Comparison of ENCODE assay signal across 1 cellular context in the genomic region with DNA sequence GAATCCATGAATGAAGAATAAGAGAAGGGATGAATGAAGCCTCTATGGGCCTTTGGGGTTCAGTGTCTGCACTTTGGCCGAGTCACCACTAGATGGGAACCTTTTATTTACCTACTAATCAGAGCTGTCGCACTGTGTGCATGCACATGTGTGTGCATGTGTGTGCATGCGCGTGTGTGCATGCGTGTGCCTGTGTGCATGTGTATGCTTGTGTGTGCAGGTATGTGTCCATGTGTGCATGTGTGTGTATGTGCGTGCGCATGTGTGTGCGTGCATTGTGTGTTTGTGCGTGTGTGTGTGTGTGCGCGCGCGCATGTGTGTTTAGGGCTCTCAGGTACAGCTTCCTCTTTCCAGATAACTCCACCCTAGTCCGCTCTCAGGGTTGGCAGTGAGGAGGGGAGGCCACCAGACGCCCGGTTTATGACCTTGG.
TF ChIP-seq lines count a peak whose summit lies in the region.

No MANE protein-coding gene starts in this region.

TF ChIP-seq in K562, 482 proteins besides CTCF, POLR2A, EP300 and RAD21 (continued from another document and continues in another):
- TF ChIP-seq, protein P1, sequence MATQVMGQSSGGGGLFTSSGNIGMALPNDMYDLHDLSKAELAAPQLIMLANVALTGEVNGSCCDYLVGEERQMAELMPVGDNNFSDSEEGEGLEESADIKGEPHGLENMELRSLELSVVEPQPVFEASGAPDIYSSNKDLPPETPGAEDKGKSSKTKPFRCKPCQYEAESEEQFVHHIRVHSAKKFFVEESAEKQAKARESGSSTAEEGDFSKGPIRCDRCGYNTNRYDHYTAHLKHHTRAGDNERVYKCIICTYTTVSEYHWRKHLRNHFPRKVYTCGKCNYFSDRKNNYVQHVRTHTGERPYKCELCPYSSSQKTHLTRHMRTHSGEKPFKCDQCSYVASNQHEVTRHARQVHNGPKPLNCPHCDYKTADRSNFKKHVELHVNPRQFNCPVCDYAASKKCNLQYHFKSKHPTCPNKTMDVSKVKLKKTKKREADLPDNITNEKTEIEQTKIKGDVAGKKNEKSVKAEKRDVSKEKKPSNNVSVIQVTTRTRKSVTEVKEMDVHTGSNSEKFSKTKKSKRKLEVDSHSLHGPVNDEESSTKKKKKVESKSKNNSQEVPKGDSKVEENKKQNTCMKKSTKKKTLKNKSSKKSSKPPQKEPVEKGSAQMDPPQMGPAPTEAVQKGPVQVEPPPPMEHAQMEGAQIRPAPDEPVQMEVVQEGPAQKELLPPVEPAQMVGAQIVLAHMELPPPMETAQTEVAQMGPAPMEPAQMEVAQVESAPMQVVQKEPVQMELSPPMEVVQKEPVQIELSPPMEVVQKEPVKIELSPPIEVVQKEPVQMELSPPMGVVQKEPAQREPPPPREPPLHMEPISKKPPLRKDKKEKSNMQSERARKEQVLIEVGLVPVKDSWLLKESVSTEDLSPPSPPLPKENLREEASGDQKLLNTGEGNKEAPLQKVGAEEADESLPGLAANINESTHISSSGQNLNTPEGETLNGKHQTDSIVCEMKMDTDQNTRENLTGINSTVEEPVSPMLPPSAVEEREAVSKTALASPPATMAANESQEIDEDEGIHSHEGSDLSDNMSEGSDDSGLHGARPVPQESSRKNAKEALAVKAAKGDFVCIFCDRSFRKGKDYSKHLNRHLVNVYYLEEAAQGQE (CRISPR knock-in tag; IDR thresholded peaks at IDR 0.05; ENCODE audit: low read depth) = no peak
- TF ChIP-seq, protein P2, sequence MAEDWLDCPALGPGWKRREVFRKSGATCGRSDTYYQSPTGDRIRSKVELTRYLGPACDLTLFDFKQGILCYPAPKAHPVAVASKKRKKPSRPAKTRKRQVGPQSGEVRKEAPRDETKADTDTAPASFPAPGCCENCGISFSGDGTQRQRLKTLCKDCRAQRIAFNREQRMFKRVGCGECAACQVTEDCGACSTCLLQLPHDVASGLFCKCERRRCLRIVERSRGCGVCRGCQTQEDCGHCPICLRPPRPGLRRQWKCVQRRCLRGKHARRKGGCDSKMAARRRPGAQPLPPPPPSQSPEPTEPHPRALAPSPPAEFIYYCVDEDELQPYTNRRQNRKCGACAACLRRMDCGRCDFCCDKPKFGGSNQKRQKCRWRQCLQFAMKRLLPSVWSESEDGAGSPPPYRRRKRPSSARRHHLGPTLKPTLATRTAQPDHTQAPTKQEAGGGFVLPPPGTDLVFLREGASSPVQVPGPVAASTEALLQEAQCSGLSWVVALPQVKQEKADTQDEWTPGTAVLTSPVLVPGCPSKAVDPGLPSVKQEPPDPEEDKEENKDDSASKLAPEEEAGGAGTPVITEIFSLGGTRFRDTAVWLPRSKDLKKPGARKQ (CRISPR knock-in tag; IDR thresholded peaks at IDR 0.05) = peak; percentile 97
- TF ChIP-seq SMC3 (conservative IDR thresholded peaks at IDR 0.05; ENCODE audit: insufficient read depth, low read depth, low read length) (peak; percentile 65; the same call in 1 of the 2 replicates), SIN3B (IDR thresholded peaks at IDR 0.05; ENCODE audit: low read depth) (no peak), PHF20 (IDR thresholded peaks at IDR 0.05; ENCODE audit: partially characterized antibody) (peak; percentile 89), EHMT2 (IDR thresholded peaks at IDR 0.05) (0 out of 2 replicates have a peak, but pooled peaks have one; percentile 25), CBFB (CRISPR knock-in tag; IDR thresholded peaks at IDR 0.05) (no peak), HIVEP1 (CRISPR knock-in tag; IDR thresholded peaks at IDR 0.05) (no peak), TAF9B (IDR thresholded peaks at IDR 0.05; ENCODE audit: partially characterized antibody) (no peak), FOXK1 (CRISPR knock-in tag; IDR thresholded peaks at IDR 0.05; ENCODE audit: borderline replicate concordance) (no peak), FOXA3 (CRISPR knock-in tag; conservative IDR thresholded peaks at IDR 0.05 in 1 of 2, IDR thresholded peaks at IDR 0.05 in 1 of 2) (peak in 1 of 2 experiments; percentile 59; a peak in 1 of 4 replicates), ZNF644 (tag; IDR thresholded peaks at IDR 0.05; ENCODE audit: low read depth) (no peak), CBX1 (IDR thresholded peaks at IDR 0.05; ENCODE audit: low read depth) (peak; percentile 88; the same call in 1 of the 2 replicates), ZNF75A (CRISPR knock-in tag; IDR thresholded peaks at IDR 0.05) (no peak), CC2D1A (IDR thresholded peaks at IDR 0.05) (0 out of 2 replicates have a peak, but pooled peaks have one; percentile 38), MYNN (IDR thresholded peaks at IDR 0.05) (0 out of 2 replicates have a peak, but pooled peaks have one; percentile 16), MYNN (CRISPR knock-in tag; IDR thresholded peaks at IDR 0.05) (no peak), HDAC2 (IDR thresholded peaks at IDR 0.05) (0 out of 2 replicates have a peak, but pooled peaks have one; percentile 26), ZKSCAN1 (IDR thresholded peaks at IDR 0.05; ENCODE audit: low read depth, low read length) (0 out of 2 replicates have a peak, but pooled peaks have one; percentile 54), ZEB2 (IDR thresholded peaks at IDR 0.05) (peak; percentile 47; the same call in 1 of the 2 replicates), SETDB1 (IDR thresholded peaks at IDR 0.05; ENCODE audit: low read length) (no peak), NFIC (IDR thresholded peaks at IDR 0.05) (peak; percentile 36), NFRKB (IDR thresholded peaks at IDR 0.05; ENCODE audit: low read depth) (0 out of 2 replicates have a peak, but pooled peaks have one; percentile 56), L3MBTL2 (IDR thresholded peaks at IDR 0.05) (peak; percentile 32; the same call in 1 of the 2 replicates), ETV5 (CRISPR knock-in tag; IDR thresholded peaks at IDR 0.05; ENCODE audit: low read depth) (peak; percentile 40; the same call in 1 of the 2 replicates), NR2C2 (CRISPR knock-in tag; IDR thresholded peaks at IDR 0.05) (peak; percentile 65; the same call in 1 of the 2 replicates), NR2C2 (tag; IDR thresholded peaks at IDR 0.05) (no peak), SRSF7 (optimal IDR thresholded peaks at IDR 0.05; ENCODE audit: low read depth, low read length) (no peak), CBX5 (IDR thresholded peaks at IDR 0.05; ENCODE audit: borderline replicate concordance, low read depth) (peak; percentile 16; the same call in 1 of the 2 replicates), CTBP1 (IDR thresholded peaks at IDR 0.05; ENCODE audit: borderline replicate concordance) (0 out of 2 replicates have a peak, but pooled peaks have one; percentile 33)
- TF ChIP-seq, protein P3, sequence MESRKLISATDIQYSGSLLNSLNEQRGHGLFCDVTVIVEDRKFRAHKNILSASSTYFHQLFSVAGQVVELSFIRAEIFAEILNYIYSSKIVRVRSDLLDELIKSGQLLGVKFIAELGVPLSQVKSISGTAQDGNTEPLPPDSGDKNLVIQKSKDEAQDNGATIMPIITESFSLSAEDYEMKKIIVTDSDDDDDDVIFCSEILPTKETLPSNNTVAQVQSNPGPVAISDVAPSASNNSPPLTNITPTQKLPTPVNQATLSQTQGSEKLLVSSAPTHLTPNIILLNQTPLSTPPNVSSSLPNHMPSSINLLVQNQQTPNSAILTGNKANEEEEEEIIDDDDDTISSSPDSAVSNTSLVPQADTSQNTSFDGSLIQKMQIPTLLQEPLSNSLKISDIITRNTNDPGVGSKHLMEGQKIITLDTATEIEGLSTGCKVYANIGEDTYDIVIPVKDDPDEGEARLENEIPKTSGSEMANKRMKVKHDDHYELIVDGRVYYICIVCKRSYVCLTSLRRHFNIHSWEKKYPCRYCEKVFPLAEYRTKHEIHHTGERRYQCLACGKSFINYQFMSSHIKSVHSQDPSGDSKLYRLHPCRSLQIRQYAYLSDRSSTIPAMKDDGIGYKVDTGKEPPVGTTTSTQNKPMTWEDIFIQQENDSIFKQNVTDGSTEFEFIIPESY (CRISPR knock-in tag; IDR thresholded peaks at IDR 0.05) = peak; percentile 76; the same call in 1 of the 2 replicates
- TF ChIP-seq, protein P4, sequence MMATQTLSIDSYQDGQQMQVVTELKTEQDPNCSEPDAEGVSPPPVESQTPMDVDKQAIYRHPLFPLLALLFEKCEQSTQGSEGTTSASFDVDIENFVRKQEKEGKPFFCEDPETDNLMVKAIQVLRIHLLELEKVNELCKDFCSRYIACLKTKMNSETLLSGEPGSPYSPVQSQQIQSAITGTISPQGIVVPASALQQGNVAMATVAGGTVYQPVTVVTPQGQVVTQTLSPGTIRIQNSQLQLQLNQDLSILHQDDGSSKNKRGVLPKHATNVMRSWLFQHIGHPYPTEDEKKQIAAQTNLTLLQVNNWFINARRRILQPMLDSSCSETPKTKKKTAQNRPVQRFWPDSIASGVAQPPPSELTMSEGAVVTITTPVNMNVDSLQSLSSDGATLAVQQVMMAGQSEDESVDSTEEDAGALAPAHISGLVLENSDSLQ (IDR thresholded peaks at IDR 0.05) = 0 out of 2 replicates have a peak, but pooled peaks have one; percentile 9
- TF ChIP-seq, protein P5, sequence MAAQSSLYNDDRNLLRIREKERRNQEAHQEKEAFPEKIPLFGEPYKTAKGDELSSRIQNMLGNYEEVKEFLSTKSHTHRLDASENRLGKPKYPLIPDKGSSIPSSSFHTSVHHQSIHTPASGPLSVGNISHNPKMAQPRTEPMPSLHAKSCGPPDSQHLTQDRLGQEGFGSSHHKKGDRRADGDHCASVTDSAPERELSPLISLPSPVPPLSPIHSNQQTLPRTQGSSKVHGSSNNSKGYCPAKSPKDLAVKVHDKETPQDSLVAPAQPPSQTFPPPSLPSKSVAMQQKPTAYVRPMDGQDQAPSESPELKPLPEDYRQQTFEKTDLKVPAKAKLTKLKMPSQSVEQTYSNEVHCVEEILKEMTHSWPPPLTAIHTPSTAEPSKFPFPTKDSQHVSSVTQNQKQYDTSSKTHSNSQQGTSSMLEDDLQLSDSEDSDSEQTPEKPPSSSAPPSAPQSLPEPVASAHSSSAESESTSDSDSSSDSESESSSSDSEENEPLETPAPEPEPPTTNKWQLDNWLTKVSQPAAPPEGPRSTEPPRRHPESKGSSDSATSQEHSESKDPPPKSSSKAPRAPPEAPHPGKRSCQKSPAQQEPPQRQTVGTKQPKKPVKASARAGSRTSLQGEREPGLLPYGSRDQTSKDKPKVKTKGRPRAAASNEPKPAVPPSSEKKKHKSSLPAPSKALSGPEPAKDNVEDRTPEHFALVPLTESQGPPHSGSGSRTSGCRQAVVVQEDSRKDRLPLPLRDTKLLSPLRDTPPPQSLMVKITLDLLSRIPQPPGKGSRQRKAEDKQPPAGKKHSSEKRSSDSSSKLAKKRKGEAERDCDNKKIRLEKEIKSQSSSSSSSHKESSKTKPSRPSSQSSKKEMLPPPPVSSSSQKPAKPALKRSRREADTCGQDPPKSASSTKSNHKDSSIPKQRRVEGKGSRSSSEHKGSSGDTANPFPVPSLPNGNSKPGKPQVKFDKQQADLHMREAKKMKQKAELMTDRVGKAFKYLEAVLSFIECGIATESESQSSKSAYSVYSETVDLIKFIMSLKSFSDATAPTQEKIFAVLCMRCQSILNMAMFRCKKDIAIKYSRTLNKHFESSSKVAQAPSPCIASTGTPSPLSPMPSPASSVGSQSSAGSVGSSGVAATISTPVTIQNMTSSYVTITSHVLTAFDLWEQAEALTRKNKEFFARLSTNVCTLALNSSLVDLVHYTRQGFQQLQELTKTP (IDR thresholded peaks at IDR 0.05; ENCODE audit: low read depth in 1 of 2, partially characterized antibody in 2 of 2) = peak in 1 of 2 experiments; percentile 67
- TF ChIP-seq, protein P6, sequence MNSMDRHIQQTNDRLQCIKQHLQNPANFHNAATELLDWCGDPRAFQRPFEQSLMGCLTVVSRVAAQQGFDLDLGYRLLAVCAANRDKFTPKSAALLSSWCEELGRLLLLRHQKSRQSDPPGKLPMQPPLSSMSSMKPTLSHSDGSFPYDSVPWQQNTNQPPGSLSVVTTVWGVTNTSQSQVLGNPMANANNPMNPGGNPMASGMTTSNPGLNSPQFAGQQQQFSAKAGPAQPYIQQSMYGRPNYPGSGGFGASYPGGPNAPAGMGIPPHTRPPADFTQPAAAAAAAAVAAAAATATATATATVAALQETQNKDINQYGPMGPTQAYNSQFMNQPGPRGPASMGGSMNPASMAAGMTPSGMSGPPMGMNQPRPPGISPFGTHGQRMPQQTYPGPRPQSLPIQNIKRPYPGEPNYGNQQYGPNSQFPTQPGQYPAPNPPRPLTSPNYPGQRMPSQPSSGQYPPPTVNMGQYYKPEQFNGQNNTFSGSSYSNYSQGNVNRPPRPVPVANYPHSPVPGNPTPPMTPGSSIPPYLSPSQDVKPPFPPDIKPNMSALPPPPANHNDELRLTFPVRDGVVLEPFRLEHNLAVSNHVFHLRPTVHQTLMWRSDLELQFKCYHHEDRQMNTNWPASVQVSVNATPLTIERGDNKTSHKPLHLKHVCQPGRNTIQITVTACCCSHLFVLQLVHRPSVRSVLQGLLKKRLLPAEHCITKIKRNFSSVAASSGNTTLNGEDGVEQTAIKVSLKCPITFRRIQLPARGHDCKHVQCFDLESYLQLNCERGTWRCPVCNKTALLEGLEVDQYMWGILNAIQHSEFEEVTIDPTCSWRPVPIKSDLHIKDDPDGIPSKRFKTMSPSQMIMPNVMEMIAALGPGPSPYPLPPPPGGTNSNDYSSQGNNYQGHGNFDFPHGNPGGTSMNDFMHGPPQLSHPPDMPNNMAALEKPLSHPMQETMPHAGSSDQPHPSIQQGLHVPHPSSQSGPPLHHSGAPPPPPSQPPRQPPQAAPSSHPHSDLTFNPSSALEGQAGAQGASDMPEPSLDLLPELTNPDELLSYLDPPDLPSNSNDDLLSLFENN (IDR thresholded peaks at IDR 0.05; ENCODE audit: low read depth in 2 of 2, low read length in 2 of 2) = no peak
- TF ChIP-seq, protein P7, sequence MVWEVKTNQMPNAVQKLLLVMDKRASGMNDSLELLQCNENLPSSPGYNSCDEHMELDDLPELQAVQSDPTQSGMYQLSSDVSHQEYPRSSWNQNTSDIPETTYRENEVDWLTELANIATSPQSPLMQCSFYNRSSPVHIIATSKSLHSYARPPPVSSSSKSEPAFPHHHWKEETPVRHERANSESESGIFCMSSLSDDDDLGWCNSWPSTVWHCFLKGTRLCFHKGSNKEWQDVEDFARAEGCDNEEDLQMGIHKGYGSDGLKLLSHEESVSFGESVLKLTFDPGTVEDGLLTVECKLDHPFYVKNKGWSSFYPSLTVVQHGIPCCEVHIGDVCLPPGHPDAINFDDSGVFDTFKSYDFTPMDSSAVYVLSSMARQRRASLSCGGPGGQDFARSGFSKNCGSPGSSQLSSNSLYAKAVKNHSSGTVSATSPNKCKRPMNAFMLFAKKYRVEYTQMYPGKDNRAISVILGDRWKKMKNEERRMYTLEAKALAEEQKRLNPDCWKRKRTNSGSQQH (CRISPR knock-in tag; IDR thresholded peaks at IDR 0.05) = peak; percentile 45; the same call in 1 of the 2 replicates
